Comparison of ENCODE assay signal across 22 cellular contexts in the genomic region with DNA sequence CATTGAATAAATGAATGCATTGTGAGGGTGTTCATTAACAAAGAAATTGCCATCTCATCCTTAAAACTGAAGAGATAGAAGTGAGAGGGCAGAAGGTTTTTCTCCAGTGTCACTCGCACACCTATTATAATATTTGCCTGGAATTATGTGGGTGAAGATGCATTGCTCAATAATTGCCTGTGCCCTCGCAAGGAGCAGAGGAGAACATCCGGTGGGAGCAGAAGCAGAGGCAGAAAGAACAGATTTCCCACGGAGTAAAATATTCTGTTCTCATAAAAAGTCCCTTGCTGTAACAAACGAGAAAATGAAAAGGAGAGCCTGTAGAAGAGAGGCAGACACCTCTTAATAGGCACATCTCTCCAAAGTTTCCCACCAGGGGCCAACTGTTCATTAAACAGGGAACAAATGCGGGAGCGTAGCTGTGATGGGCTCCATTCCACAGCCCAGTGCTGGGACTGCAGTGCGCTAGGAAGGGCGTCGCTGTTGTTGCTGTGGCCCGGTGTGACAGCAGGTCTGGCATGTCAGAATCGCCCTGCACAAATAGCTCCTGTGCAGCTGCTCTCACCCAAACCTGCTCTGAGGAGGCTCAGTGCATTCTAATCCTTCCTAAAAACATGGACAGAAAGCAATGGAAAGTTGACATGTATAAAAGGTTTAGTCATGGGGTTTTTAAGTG.
"Had no signal": no experiment of that assay in that cellular context is flagged by ENCODE, and none has a peak within 500 bp of the region (broad histone marks: within the 10 kb centered on the region; RNA-seq: fewer than 3 reads in every experiment).

No MANE protein-coding gene starts in this region.

- H3K27ac Mint-ChIP-seq: activated B cell treated with CpG ODN at 0.5 μM for 24 hours; activated naive CD4-positive, alpha-beta T cell treated with anti-CD3 and anti-CD28 coated beads for 36 hours; activated naive CD8-positive, alpha-beta T cell treated with anti-CD3 and anti-CD28 coated beads, Interleukin-2, amount 10 ng/mL, durations not matched to agents 7 days and 5 days; activated T-helper 2 cell treated with anti-CD3 and anti-CD28 coated beads, Interferon-gamma antibody, Interleukin-2, Interleukin-4, amounts not matched to agents 10 μg/mL and 5 μg/mL and 100 μg/mL, durations not matched to agents 14 hours and 24 hours and 36 hours; effector memory CD8-positive, alpha-beta T cell; natural killer cell treated with Interleukin-12 subunit alpha and Interleukin-12 subunit beta and Interleukin-15 and Interleukin-18, amount 100 ng/mL, for 72 hours; stimulated activated effector memory CD8-positive, alpha-beta T cell treated with anti-CD3 and anti-CD28 coated beads, Interleukin-12 subunit alpha, Interleukin-12 subunit beta, amount 100 ng/mL, for 72 hours; stimulated activated naive CD8-positive, alpha-beta T cell treated with anti-CD3 and anti-CD28 coated beads, Interleukin-15, amount 100 ng/mL, for 72 hours; T-helper 1 cell treated with Interleukin-12 subunit alpha and Interleukin-12 subunit beta and Interleukin-4 antibody, amounts not matched to agents 30 μg/mL and 1 μg/mL, for 36 hours had no signal

- H3K4me1 ChIP-seq: pancreas, tibial nerve had no signal

- H3K4me3 ChIP-seq: pancreas, tibial nerve had no signal

- H3K9me3 Mint-ChIP-seq: activated B cell treated with CpG ODN at 0.5 μM for 24 hours; activated naive CD4-positive, alpha-beta T cell treated with anti-CD3 and anti-CD28 coated beads for 36 hours; activated naive CD8-positive, alpha-beta T cell treated with anti-CD3 and anti-CD28 coated beads, Interleukin-2, amount 10 ng/mL, durations not matched to agents 7 days and 5 days; activated T-cell treated with anti-CD3 and anti-CD28 coated beads, Interleukin-2, amount 50 U/mL, for 4 hours; activated T-helper 2 cell treated with anti-CD3 and anti-CD28 coated beads, Interferon-gamma antibody, Interleukin-2, Interleukin-4, amounts not matched to agents 10 μg/mL and 5 μg/mL and 100 μg/mL, durations not matched to agents 14 hours and 24 hours and 36 hours; effector memory CD8-positive, alpha-beta T cell; natural killer cell treated with Interleukin-12 subunit alpha and Interleukin-12 subunit beta and Interleukin-15 and Interleukin-18, amount 100 ng/mL, for 72 hours; stimulated activated effector memory CD8-positive, alpha-beta T cell treated with anti-CD3 and anti-CD28 coated beads, Interleukin-12 subunit alpha, Interleukin-12 subunit beta, amount 100 ng/mL, for 72 hours; stimulated activated naive CD8-positive, alpha-beta T cell treated with anti-CD3 and anti-CD28 coated beads, Interleukin-15, amount 100 ng/mL, for 72 hours; T-helper 1 cell treated with Interleukin-12 subunit alpha and Interleukin-12 subunit beta and Interleukin-4 antibody, amounts not matched to agents 30 μg/mL and 1 μg/mL, for 36 hours had no signal

- H3K9me3 ChIP-seq: pancreas, tibial nerve had no signal

- DNase-seq: activated B cell treated with CpG ODN at 0.5 μM for 24 hours; activated CD4-positive, alpha-beta T cell treated with anti-CD3 and anti-CD28 coated beads for 4 hours; activated CD4-positive, alpha-beta T cell treated with anti-CD3 and anti-CD28 coated beads, Interleukin-2, amount 50 U/mL, for 48 hours; activated CD8-positive, alpha-beta memory T cell treated with anti-CD3 and anti-CD28 coated beads, Interleukin-2, amount 50 U/mL, for 48 hours; activated naive CD4-positive, alpha-beta T cell treated with anti-CD3 and anti-CD28 coated beads for 36 hours; activated naive CD8-positive, alpha-beta T cell treated with anti-CD3 and anti-CD28 coated beads, Interleukin-2, amount 10 ng/mL, durations not matched to agents 7 days and 5 days; activated T-cell treated with anti-CD3 and anti-CD28 coated beads, Interleukin-2, amount 50 U/mL, for 4 hours; dermis blood vessel endothelial cell; effector memory CD8-positive, alpha-beta T cell; midbrain; pancreas; small intestine; stimulated activated CD4-positive, alpha-beta T cell treated with anti-CD3 and anti-CD28 coated beads, Interleukin-2, amount 100 ng/mL, for 24 hours; stimulated activated naive CD8-positive, alpha-beta T cell treated with anti-CD3 and anti-CD28 coated beads, Interleukin-15, amount 100 ng/mL, for 72 hours; T1000 had no signal

- H3K4me1 Mint-ChIP-seq: activated B cell treated with CpG ODN at 0.5 μM for 24 hours; activated naive CD8-positive, alpha-beta T cell treated with anti-CD3 and anti-CD28 coated beads, Interleukin-2, amount 10 ng/mL, durations not matched to agents 7 days and 5 days; stimulated activated effector memory CD8-positive, alpha-beta T cell treated with anti-CD3 and anti-CD28 coated beads, Interleukin-12 subunit alpha, Interleukin-12 subunit beta, amount 100 ng/mL, for 72 hours; stimulated activated naive CD8-positive, alpha-beta T cell treated with anti-CD3 and anti-CD28 coated beads, Interleukin-15, amount 100 ng/mL, for 72 hours had no signal

- H3K36me3 Mint-ChIP-seq: activated naive CD8-positive, alpha-beta T cell treated with anti-CD3 and anti-CD28 coated beads, Interleukin-2, amount 10 ng/mL, durations not matched to agents 7 days and 5 days; natural killer cell treated with Interleukin-12 subunit alpha and Interleukin-12 subunit beta and Interleukin-15 and Interleukin-18, amount 100 ng/mL, for 72 hours; stimulated activated effector memory CD8-positive, alpha-beta T cell treated with anti-CD3 and anti-CD28 coated beads, Interleukin-12 subunit alpha, Interleukin-12 subunit beta, amount 100 ng/mL, for 72 hours had no signal

- H3K27ac ChIP-seq: pancreas, tibial nerve had no signal

- H3K27me3 ChIP-seq: pancreas, tibial nerve had no signal

- H3K4me3 Mint-ChIP-seq: activated B cell treated with CpG ODN at 0.5 μM for 24 hours; activated naive CD4-positive, alpha-beta T cell treated with anti-CD3 and anti-CD28 coated beads for 36 hours; activated naive CD8-positive, alpha-beta T cell treated with anti-CD3 and anti-CD28 coated beads, Interleukin-2, amount 10 ng/mL, durations not matched to agents 7 days and 5 days; activated T-cell treated with anti-CD3 and anti-CD28 coated beads, Interleukin-2, amount 50 U/mL, for 4 hours; effector memory CD8-positive, alpha-beta T cell; natural killer cell treated with Interleukin-12 subunit alpha and Interleukin-12 subunit beta and Interleukin-15 and Interleukin-18, amount 100 ng/mL, for 72 hours; stimulated activated effector memory CD8-positive, alpha-beta T cell treated with anti-CD3 and anti-CD28 coated beads, Interleukin-12 subunit alpha, Interleukin-12 subunit beta, amount 100 ng/mL, for 72 hours; stimulated activated naive CD8-positive, alpha-beta T cell treated with anti-CD3 and anti-CD28 coated beads, Interleukin-15, amount 100 ng/mL, for 72 hours; T-helper 1 cell treated with Interleukin-12 subunit alpha and Interleukin-12 subunit beta and Interleukin-4 antibody, amounts not matched to agents 30 μg/mL and 1 μg/mL, for 36 hours had no signal

- ATAC-seq: activated T-cell treated with anti-CD3 and anti-CD28 coated beads, Interleukin-2, amount 50 U/mL, for 4 hours; effector memory CD8-positive, alpha-beta T cell; esophagus mucosa; natural killer cell treated with Interleukin-12 subunit alpha and Interleukin-12 subunit beta and Interleukin-15 and Interleukin-18, amount 100 ng/mL, for 72 hours; pancreas; sciatic nerve; stimulated activated effector memory CD8-positive, alpha-beta T cell treated with anti-CD3 and anti-CD28 coated beads, Interleukin-12 subunit alpha, Interleukin-12 subunit beta, amount 100 ng/mL, for 72 hours; stimulated activated naive CD8-positive, alpha-beta T cell treated with anti-CD3 and anti-CD28 coated beads, Interleukin-15, amount 100 ng/mL, for 72 hours had no signal

- H3K36me3 ChIP-seq: pancreas, tibial nerve had no signal

- H3K27me3 Mint-ChIP-seq: activated B cell treated with CpG ODN at 0.5 μM for 24 hours; stimulated activated naive CD8-positive, alpha-beta T cell treated with anti-CD3 and anti-CD28 coated beads, Interleukin-15, amount 100 ng/mL, for 72 hours had no signal
